ENCODE assay signal across 13 cellular contexts in genomic region chr19:11480081-11480926, GRCh38. TPM values are rescaled to one million over a fixed set of nuclear protein-coding genes. Genes with fewer than 3 reads are reported as not detected.
DNase-seq lines count a peak whose midpoint lies in the region; ATAC-seq and TF ChIP-seq lines count a peak whose summit lies in the region.
"Had no signal": no experiment of that assay in that cellular context is flagged by ENCODE, and none has a peak within 500 bp of the region (broad histone marks: within the 10 kb centered on the region; RNA-seq: fewer than 3 reads in every experiment).

No MANE protein-coding gene starts in this region.

- DNase-seq in right cardiac atrium (peak in 1 of 3 donors; percentile 58), right atrium auricular region (ENCODE audit: low spot score) (no peak), SK-N-MC (ENCODE audit: low read depth, low spot score) (no peak), endothelial cell (ENCODE audit: low spot score) (no peak), amniotic stem cell (lab: John Stamatoyannopoulos, UW) (no peak)
- DNase-seq in naive thymus-derived CD4-positive, alpha-beta T cell, result no peak
- DNase-seq: activated CD4-positive, alpha-beta T cell treated with anti-CD3 and anti-CD28 coated beads for 4 hours had no signal

- TF ChIP-seq CTCF in right atrium auricular region (IDR thresholded peaks at IDR 0.05) (no peak), endothelial cell (IDR thresholded peaks at IDR 0.05; ENCODE audit: unreplicated experiment) (no peak)

- no peak overlapping the region for H3K27ac ChIP-seq in right cardiac atrium (ENCODE audit: low read length)
- no peak overlapping the region for H3K27ac ChIP-seq in right atrium auricular region
- no peak overlapping the region for H3K27ac ChIP-seq in SK-N-MC
- H3K27ac ChIP-seq in naive thymus-derived CD4-positive, alpha-beta T cell (ENCODE audit: low read depth, low read length), result no peak overlapping the region
- H3K27ac ChIP-seq: body of pancreas had no signal

- peaks cover 12 to 22% (median 21%) of the 10 kb centered on the region in 7 donors for H3K4me1 Mint-ChIP-seq in naive thymus-derived CD4-positive, alpha-beta T cell
- H3K4me1 Mint-ChIP-seq in endothelial cell (ENCODE audit: unreplicated experiment), result peaks cover 6% of the 10 kb centered on the region

- intact Hi-C loops in right cardiac atrium (cut with DNase I), result no loop called here
- intact Hi-C loops in naive thymus-derived CD4-positive, alpha-beta T cell (cut with micrococcal nuclease), result loop anchor here in 1 of 2 donors (5.0 kb wide), 2 partner anchors 188 to 323 kb away; partner anchors contain the start of gene SPC24

- CTCF ChIA-PET in naive thymus-derived CD4-positive, alpha-beta T cell (lab: Charles Lee), result no interaction called here

- H3K9me3 ChIP-seq in right cardiac atrium (ENCODE audit: control insufficient read depth, low read length) (no peaks in the 10 kb centered on the region), right atrium auricular region (no peaks in the 10 kb centered on the region), SK-N-MC (ENCODE audit: low read depth, low read length) (no peaks in the 10 kb centered on the region), iPS-15b (ENCODE audit: control insufficient read depth, insufficient read depth, low read length) (no peaks in the 10 kb centered on the region)
- no peaks in the 10 kb centered on the region for H3K9me3 ChIP-seq in naive thymus-derived CD4-positive, alpha-beta T cell (ENCODE audit: control insufficient read depth in 2 of 3, low read length in 3 of 3)
- H3K9me3 ChIP-seq: body of pancreas had no signal

- H3K4me1 ChIP-seq in right cardiac atrium (ENCODE audit: control insufficient read depth, insufficient read depth, low read length), result peaks cover 1% of the 10 kb centered on the region
- peaks cover 0 to 42% of the 10 kb centered on the region in 2 donors for H3K4me1 ChIP-seq in right atrium auricular region
- no peaks in the 10 kb centered on the region for H3K4me1 ChIP-seq in iPS-15b (ENCODE audit: control insufficient read depth, insufficient read depth, low read length)
- H3K4me1 ChIP-seq in naive thymus-derived CD4-positive, alpha-beta T cell (ENCODE audit: control insufficient read depth in 2 of 2, insufficient read depth in 2 of 2, low read length in 2 of 2), result peaks cover 15 to 20% of the 10 kb centered on the region in 2 donors

- peaks cover 0 to 11% (median 7%) of the 10 kb centered on the region in 5 donors for H3K36me3 Mint-ChIP-seq in naive thymus-derived CD4-positive, alpha-beta T cell
- H3K36me3 Mint-ChIP-seq in endothelial cell (ENCODE audit: low read depth, unreplicated experiment), result peaks cover 3% of the 10 kb centered on the region

- H3K27ac Mint-ChIP-seq in naive thymus-derived CD4-positive, alpha-beta T cell, result no peak overlapping the region
- no peak overlapping the region for H3K27ac Mint-ChIP-seq in endothelial cell (ENCODE audit: unreplicated experiment)
- H3K27ac Mint-ChIP-seq: CD4-positive, alpha-beta T cell; nephron had no signal

- H3K27me3 ChIP-seq in right cardiac atrium (ENCODE audit: control insufficient read depth, insufficient read depth), result no peaks in the 10 kb centered on the region
- peaks cover 14 to 32% of the 10 kb centered on the region in 2 donors for H3K27me3 ChIP-seq in right atrium auricular region
- peaks cover 26% of the 10 kb centered on the region for H3K27me3 ChIP-seq in iPS-15b (ENCODE audit: control insufficient read depth, insufficient read depth, low read length)
- peaks cover 8 to 17% of the 10 kb centered on the region in 2 donors for H3K27me3 ChIP-seq in naive thymus-derived CD4-positive, alpha-beta T cell (ENCODE audit: control insufficient read depth in 2 of 2, insufficient read depth in 2 of 2, low read length in 2 of 2)

- POLR2A ChIA-PET in naive thymus-derived CD4-positive, alpha-beta T cell (lab: Charles Lee), result no interaction called here

- H3K9me3 Mint-ChIP-seq in naive thymus-derived CD4-positive, alpha-beta T cell, result no peaks in the 10 kb centered on the region
- H3K9me3 Mint-ChIP-seq in endothelial cell (ENCODE audit: unreplicated experiment), result no peaks in the 10 kb centered on the region
- H3K9me3 Mint-ChIP-seq: CD4-positive, alpha-beta T cell; nephron had no signal

- 9% methylated on average over 90 of the region's 90 CpGs for WGBS in right cardiac atrium

- H3K9ac ChIP-seq in SK-N-MC (ENCODE audit: insufficient read length) (no peak overlapping the region), iPS-15b (ENCODE audit: low read depth, low read length) (no peak overlapping the region)

- H3K4me3 ChIP-seq in right cardiac atrium (ENCODE audit: low read length) (peak overlapping the region; percentile 11), right atrium auricular region (peak overlapping the region in 1 of 2 donors; percentile 34), SK-N-MC (peak overlapping the region; percentile 53), iPS-15b (ENCODE audit: low read depth, low read length) (peak overlapping the region; percentile 37)
- H3K4me3 ChIP-seq in naive thymus-derived CD4-positive, alpha-beta T cell (ENCODE audit: low read length), result no peak overlapping the region
- H3K4me3 ChIP-seq: body of pancreas had no signal

- no peaks in the 10 kb centered on the region for H3K36me3 ChIP-seq in right atrium auricular region
- no peaks in the 10 kb centered on the region for H3K36me3 ChIP-seq in SK-N-MC (ENCODE audit: insufficient read depth, low read length)
- no peaks in the 10 kb centered on the region for H3K36me3 ChIP-seq in iPS-15b (ENCODE audit: control insufficient read depth, insufficient read depth, low read length)
- H3K36me3 ChIP-seq in naive thymus-derived CD4-positive, alpha-beta T cell (ENCODE audit: control insufficient read depth in 2 of 3, insufficient read depth in 3 of 3, low read length in 3 of 3), result peaks cover 0 to 4% (median 0%) of the 10 kb centered on the region in 3 experiments

- no peak for ATAC-seq in right cardiac atrium
- ATAC-seq in naive thymus-derived CD4-positive, alpha-beta T cell, result no peak
- ATAC-seq in GM18861 (IDR thresholded peaks at IDR 0.05; ENCODE audit: unreplicated experiment), result no peak

- peaks cover 24 to 45% (median 33%) of the 10 kb centered on the region in 5 donors for H3K27me3 Mint-ChIP-seq in naive thymus-derived CD4-positive, alpha-beta T cell
- H3K27me3 Mint-ChIP-seq in endothelial cell (ENCODE audit: unreplicated experiment), result peaks cover 33% of the 10 kb centered on the region

- H3K4me3 Mint-ChIP-seq in naive thymus-derived CD4-positive, alpha-beta T cell, result no peak overlapping the region
- no peak overlapping the region for H3K4me3 Mint-ChIP-seq in endothelial cell (ENCODE audit: unreplicated experiment)

RNA-seq across cellular contexts. Expression of gene ELAVL3, which starts 0.5 kb away (rescaled TPM):
- total RNA-seq in right cardiac atrium (not detected), right atrium auricular region (not detected), endothelial cell (ENCODE audit: unreplicated experiment) (0.54 TPM)
- 0.14 TPM for polyA plus RNA-seq in right cardiac atrium
- under 1 TPM in 1 of 5 experiments, not detected in 4; 0.19 TPM for total RNA-seq in naive thymus-derived CD4-positive, alpha-beta T cell
- not detected for polyA plus RNA-seq in naive thymus-derived CD4-positive, alpha-beta T cell
- total RNA-seq: body of pancreas had no signal
- polyA plus RNA-seq: esophagus had no signal

RNA-seq across cellular contexts. Expression of gene ZNF653, which starts 25.3 kb away (rescaled TPM):
- total RNA-seq in right cardiac atrium (1 to 10 TPM; 3.1 to 5.4 (median 4.4) TPM), right atrium auricular region (1 to 10 TPM; 4.6 to 9.9 TPM), endothelial cell (ENCODE audit: unreplicated experiment) (7.7 TPM)
- 4.5 TPM for polyA plus RNA-seq in right cardiac atrium
- 10 to 100 TPM; 10.0 to 23.9 (median 22.0) TPM for total RNA-seq in naive thymus-derived CD4-positive, alpha-beta T cell
- 1 to 10 TPM; 1.7 to 4.6 TPM for polyA plus RNA-seq in naive thymus-derived CD4-positive, alpha-beta T cell

RNA-seq across cellular contexts. Expression of gene PRKCSH, which starts 44.9 kb away (rescaled TPM):
- total RNA-seq in right cardiac atrium (100 to 1,000 TPM; 125 to 158 (median 137) TPM), right atrium auricular region (10 to 100 TPM; 78.0 to 82.8 TPM), endothelial cell (ENCODE audit: unreplicated experiment) (466 TPM)
- 80.1 TPM for polyA plus RNA-seq in right cardiac atrium
- total RNA-seq in naive thymus-derived CD4-positive, alpha-beta T cell, result 100 to 1,000 TPM; 254 to 332 (median 288) TPM
- polyA plus RNA-seq in naive thymus-derived CD4-positive, alpha-beta T cell, result 10 to 100 TPM; 30.6 to 53.9 TPM

RNA-seq across cellular contexts. Expression of gene ODAD3, which starts 45.4 kb away (rescaled TPM):
- total RNA-seq in right cardiac atrium, result 1 to 10 TPM; 1.0 to 1.2 (median 1.0) TPM
- 1.1 TPM for polyA plus RNA-seq in right cardiac atrium
- total RNA-seq in right atrium auricular region, result under 1 TPM; 0.22 to 0.59 TPM
- not detected for total RNA-seq in naive thymus-derived CD4-positive, alpha-beta T cell
- polyA plus RNA-seq in naive thymus-derived CD4-positive, alpha-beta T cell, result not detected
- total RNA-seq in endothelial cell (ENCODE audit: unreplicated experiment), result 0.64 TPM
- total RNA-seq: CD4-positive, alpha-beta T cell had no signal

RNA-seq across cellular contexts. Expression of gene ECSIT, which starts 48.6 kb away (rescaled TPM):
- 100 to 1,000 TPM in 2 of 4 donors, 10 to 100 TPM in 2; 88.1 to 126 (median 105) TPM for total RNA-seq in right cardiac atrium
- 133 TPM for polyA plus RNA-seq in right cardiac atrium
- 100 to 1,000 TPM in 1 of 2 donors, 10 to 100 TPM in 1; 83.6 to 126 TPM for total RNA-seq in right atrium auricular region
- total RNA-seq in naive thymus-derived CD4-positive, alpha-beta T cell, result 10 to 100 TPM; 25.8 to 50.3 (median 32.5) TPM
- polyA plus RNA-seq in naive thymus-derived CD4-positive, alpha-beta T cell, result 10 to 100 TPM; 36.0 to 46.2 TPM
- 16.7 TPM for total RNA-seq in endothelial cell (ENCODE audit: unreplicated experiment)
